ENCODE assay signal across 8 cellular contexts in the genomic region with DNA sequence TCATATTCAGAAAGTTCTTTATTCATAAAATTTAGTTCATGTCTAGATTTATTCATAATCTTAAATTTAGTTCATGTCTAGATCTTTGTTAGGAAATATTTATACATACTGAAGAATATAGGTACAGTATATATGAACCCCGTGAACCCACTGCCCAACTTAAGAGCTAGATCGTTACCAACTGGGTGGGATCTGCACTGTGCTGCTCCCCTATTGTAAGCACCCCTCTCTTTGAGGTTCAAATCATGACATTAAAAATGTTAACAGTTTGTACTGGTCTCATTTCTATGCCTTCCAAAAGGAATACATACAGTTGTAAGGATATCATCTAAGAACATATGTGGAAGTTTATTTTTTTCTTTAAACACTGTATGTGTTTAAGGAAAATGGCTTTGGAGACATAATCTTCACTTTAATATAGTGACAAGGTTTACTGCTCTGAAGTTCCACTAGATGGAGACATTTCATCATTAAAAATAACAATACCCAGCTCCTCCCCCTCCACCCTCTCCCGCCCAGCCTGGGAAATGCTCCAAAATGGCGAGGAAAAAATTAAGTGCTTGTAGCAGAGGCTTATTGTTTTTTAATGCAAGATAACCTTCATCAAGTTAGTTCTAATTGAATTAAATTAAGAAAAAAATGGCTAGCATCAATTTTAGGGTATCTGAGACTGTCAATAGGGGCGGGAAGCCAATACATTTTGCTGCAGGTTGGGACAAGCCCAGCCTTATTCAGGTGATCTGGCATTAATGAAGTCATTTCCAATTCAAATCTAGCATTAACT.
DNase-seq lines count a peak whose midpoint lies in the region; ATAC-seq, FAIRE-seq and TF ChIP-seq lines count a peak whose summit lies in the region.

No MANE protein-coding gene starts in this region.

- DNase-seq in GM12892 (ENCODE audit: insufficient read length), result peak; percentile 41
- DNase-seq in NCI-H146 (lab: John Stamatoyannopoulos, UW), result peak; percentile 45
- DNase-seq in T-helper 9 cell, result peak; percentile 46
- peak; percentile 26 to 71 for DNase-seq in T47D (ENCODE audit: low read depth in 1 of 2, low spot score in 1 of 2)
- peak; percentile 88 for DNase-seq in inferior parietal cortex (ENCODE audit: extremely low spot score)
- peak; percentile 24 to 40 (median 24) for DNase-seq in stimulated activated CD4-positive, alpha-beta T cell treated with anti-CD3 and anti-CD28 coated beads, Interleukin-12 subunit alpha, Interleukin-12 subunit beta, amount 100 ng/mL, for 48 hours (ENCODE audit: low read depth in 2 of 3, low spot score in 1 of 3)

- in situ Hi-C loops in T47D (cut with HindIII; ENCODE audit: low pct_unique_long_range_greater_than_20kb, low sequenced_read_pairs), result no loop called here

- no peak for TF ChIP-seq POLR2A in GM12892 (IDR thresholded peaks at IDR 0.05; ENCODE audit: low read depth, low read length)

- FAIRE-seq in A204.1 (lab: Jason Lieb, UNC), result peak; percentile 96
- FAIRE-seq in GM12892 (lab: Jason Lieb, UNC), result peak; percentile 80

- ATAC-seq in HG02870 (IDR thresholded peaks at IDR 0.05; ENCODE audit: unreplicated experiment), result peak; percentile 85

Comparison
In these comparisons a context has a peak if more than half of its experiments do, and no peak if none do; other contexts are left out.
1. Peak in every context shown above with its lines: DNase-seq and ATAC-seq.
2. DNase-seq: peak in every context shown above with its lines; median percentile 88 in inferior parietal cortex; 48 in T47D; 46 in T-helper 9 cell; 45 in NCI-H146; 41 in GM12892; 24 in stimulated activated CD4-positive, alpha-beta T cell treated with anti-CD3 and anti-CD28 coated beads, Interleukin-12 subunit alpha, Interleukin-12 subunit beta, amount 100 ng/mL, for 48 hours.